ENCODE assay signal across 21 cellular contexts in the genomic region with DNA sequence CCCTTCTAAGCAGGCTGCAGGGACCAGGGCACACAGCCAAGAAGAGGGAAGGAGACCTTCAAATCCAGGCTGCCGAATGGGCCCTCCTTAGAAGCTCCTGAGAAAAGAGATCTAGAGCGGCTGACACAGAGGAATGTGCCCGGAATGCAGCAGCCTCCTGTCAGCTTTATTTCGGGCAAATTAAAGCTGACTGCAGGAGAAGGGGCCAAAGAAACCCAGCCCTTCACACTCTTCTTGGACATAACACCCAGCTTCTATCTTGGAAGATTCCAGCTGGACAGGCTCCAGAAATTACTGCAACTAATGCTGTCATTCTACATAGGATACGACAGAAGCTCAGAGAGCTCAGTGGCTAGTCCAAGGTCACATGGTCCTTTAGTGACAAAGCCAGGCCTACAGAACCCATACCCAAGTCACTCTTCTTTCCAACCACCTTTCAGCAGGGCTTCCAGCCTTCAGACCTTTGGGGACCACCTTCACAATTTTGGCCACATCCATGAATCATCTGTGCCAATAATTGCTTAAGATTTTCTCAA.
"Had no signal": no experiment of that assay in that cellular context is flagged by ENCODE, and none has a peak within 500 bp of the region (broad histone marks: within the 10 kb centered on the region; RNA-seq: fewer than 3 reads in every experiment).

No MANE protein-coding gene starts in this region.

- H3K4me1 ChIP-seq: body of pancreas, colonic mucosa, suprapubic skin, transverse colon, vagina had no signal

- H3K36me3 Mint-ChIP-seq: activated naive CD8-positive, alpha-beta T cell treated with anti-CD3 and anti-CD28 coated beads for 36 hours had no signal

- DNase-seq: activated CD4-positive, alpha-beta T cell treated with anti-CD3 and anti-CD28 coated beads, Interleukin-2, amount 50 U/mL, for 48 hours; activated naive CD8-positive, alpha-beta T cell treated with anti-CD3 and anti-CD28 coated beads for 36 hours; activated T-cell treated with anti-CD3 and anti-CD28 coated beads for 4 hours; amniotic stem cell; body of pancreas; colonic mucosa; erythroblast; foreskin melanocyte; kidney; mesendoderm; naive thymus-derived CD8-positive, alpha-beta T cell; posterior cingulate gyrus; stimulated activated CD4-positive, alpha-beta T cell treated with anti-CD3 and anti-CD28 coated beads, Interleukin-4, amount 100 ng/mL, for 1 hour; stimulated activated naive CD8-positive, alpha-beta T cell treated with anti-CD3 and anti-CD28 coated beads, Interleukin-15, amount 100 ng/mL, for 72 hours; transverse colon had no signal

- H3K36me3 ChIP-seq: colonic mucosa, suprapubic skin, transverse colon, vagina had no signal

- H3K27me3 Mint-ChIP-seq: activated naive CD8-positive, alpha-beta T cell treated with anti-CD3 and anti-CD28 coated beads for 36 hours; central memory CD8-positive, alpha-beta T cell; stimulated activated naive CD8-positive, alpha-beta T cell treated with anti-CD3 and anti-CD28 coated beads, Interleukin-15, amount 100 ng/mL, for 72 hours had no signal

- H3K27ac ChIP-seq: body of pancreas, colonic mucosa, suprapubic skin, transverse colon, vagina had no signal

- H3K9me3 Mint-ChIP-seq: activated T-helper 1 cell treated with anti-CD3 and anti-CD28 coated beads, Interleukin-12 subunit alpha, Interleukin-12 subunit beta, Interleukin-2, Interleukin-4 antibody, amounts not matched to agents 30 ng/mL and 10 ng/mL and 1 ng/mL, durations not matched to agents 14 hours and 24 hours and 36 hours had no signal

- H3K27ac Mint-ChIP-seq: activated naive CD8-positive, alpha-beta T cell treated with anti-CD3 and anti-CD28 coated beads for 36 hours; activated T-helper 1 cell treated with anti-CD3 and anti-CD28 coated beads, Interleukin-12 subunit alpha, Interleukin-12 subunit beta, Interleukin-2, Interleukin-4 antibody, amounts not matched to agents 30 ng/mL and 10 ng/mL and 1 ng/mL, durations not matched to agents 14 hours and 24 hours and 36 hours; naive thymus-derived CD8-positive, alpha-beta T cell; stimulated activated naive CD8-positive, alpha-beta T cell treated with anti-CD3 and anti-CD28 coated beads, Interleukin-15, amount 100 ng/mL, for 72 hours had no signal

- H3K4me2 ChIP-seq: smooth muscle cell had no signal

- H3K9me3 ChIP-seq: body of pancreas, colonic mucosa, suprapubic skin, transverse colon, vagina had no signal

- H3K27me3 ChIP-seq: body of pancreas, colonic mucosa, suprapubic skin, transverse colon, vagina had no signal

- H3K4me3 Mint-ChIP-seq: activated naive CD8-positive, alpha-beta T cell treated with anti-CD3 and anti-CD28 coated beads for 36 hours; activated T-helper 1 cell treated with anti-CD3 and anti-CD28 coated beads, Interleukin-12 subunit alpha, Interleukin-12 subunit beta, Interleukin-2, Interleukin-4 antibody, amounts not matched to agents 30 ng/mL and 10 ng/mL and 1 ng/mL, durations not matched to agents 14 hours and 24 hours and 36 hours; central memory CD8-positive, alpha-beta T cell; naive thymus-derived CD8-positive, alpha-beta T cell; stimulated activated naive CD8-positive, alpha-beta T cell treated with anti-CD3 and anti-CD28 coated beads, Interleukin-15, amount 100 ng/mL, for 72 hours had no signal

- H3K4me3 ChIP-seq: body of pancreas, colonic mucosa, smooth muscle cell, suprapubic skin, transverse colon, vagina had no signal

- H3K4me1 Mint-ChIP-seq: activated naive CD8-positive, alpha-beta T cell treated with anti-CD3 and anti-CD28 coated beads for 36 hours; central memory CD8-positive, alpha-beta T cell; naive thymus-derived CD8-positive, alpha-beta T cell; stimulated activated naive CD8-positive, alpha-beta T cell treated with anti-CD3 and anti-CD28 coated beads, Interleukin-15, amount 100 ng/mL, for 72 hours had no signal

- ATAC-seq: body of pancreas; naive thymus-derived CD8-positive, alpha-beta T cell; stimulated activated naive CD8-positive, alpha-beta T cell treated with anti-CD3 and anti-CD28 coated beads, Interleukin-15, amount 100 ng/mL, for 72 hours had no signal

- FAIRE-seq: kidney, TTC549 had no signal
